ENCODE assay signal across 1 cellular context in genomic region chr1:34657266-34657665, GRCh38.
TF ChIP-seq lines count a peak whose summit lies in the region.

No MANE protein-coding gene starts in this region.

TF ChIP-seq in WTC11, 78 proteins besides CTCF, POLR2A, EP300 and RAD21 (continued from another document):
- no peak for TF ChIP-seq USF2 (CRISPR knock-in tag; IDR thresholded peaks at IDR 0.05)
- TF ChIP-seq ZNF232 (CRISPR knock-in tag; IDR thresholded peaks at IDR 0.05) = no peak
- TF ChIP-seq FOXP1 (CRISPR knock-in tag; IDR thresholded peaks at IDR 0.05; ENCODE audit: borderline replicate concordance) = no peak
- TF ChIP-seq PRRX2 (CRISPR knock-in tag; IDR thresholded peaks at IDR 0.05) = no peak
- TF ChIP-seq PREB (CRISPR knock-in tag; IDR thresholded peaks at IDR 0.05; ENCODE audit: borderline replicate concordance) = no peak
- TF ChIP-seq SP1 (CRISPR knock-in tag; conservative IDR thresholded peaks at IDR 0.05) = no peak
